Comparison of ENCODE assay signal across 20 cellular contexts in the genomic region with DNA sequence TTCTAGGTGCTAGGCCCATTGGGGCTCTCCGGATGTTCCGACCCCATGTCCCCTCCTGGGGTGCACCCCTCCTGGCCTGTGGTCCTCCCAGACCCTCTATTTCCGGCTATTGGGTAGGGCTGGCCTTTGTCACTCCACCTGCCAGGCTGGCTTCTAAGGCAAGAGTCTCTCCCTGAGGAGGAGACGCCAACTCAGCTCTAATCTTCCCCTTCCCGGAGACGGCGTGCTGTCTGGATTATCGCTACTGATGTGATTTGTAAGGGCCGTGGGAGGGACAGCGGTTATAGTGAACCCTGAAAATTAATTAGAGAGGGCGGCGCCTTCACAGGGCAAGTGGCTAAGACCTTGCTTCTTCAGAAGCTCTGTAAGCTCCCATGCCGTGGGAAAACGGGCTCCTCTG.
DNase-seq lines count a peak whose midpoint lies in the region; ATAC-seq, FAIRE-seq and TF ChIP-seq lines count a peak whose summit lies in the region.
"Had no signal": no experiment of that assay in that cellular context is flagged by ENCODE, and none has a peak within 500 bp of the region (broad histone marks: within the 10 kb centered on the region; RNA-seq: fewer than 3 reads in every experiment).

No MANE protein-coding gene starts in this region.

- no peaks in the 10 kb centered on the region for H3K36me3 ChIP-seq in right atrium auricular region
- H3K36me3 ChIP-seq in kidney (ENCODE audit: control insufficient read depth in 1 of 2, insufficient read depth in 2 of 2, low read length in 2 of 2), result no peaks in the 10 kb centered on the region
- H3K36me3 ChIP-seq in spleen, result no peaks in the 10 kb centered on the region
- H3K36me3 ChIP-seq in esophagus squamous epithelium, result no peaks in the 10 kb centered on the region
- H3K36me3 ChIP-seq: BLaER1 had no signal

- H3K4me1 ChIP-seq in right atrium auricular region (peaks cover 0 to 15% of the 10 kb centered on the region in 2 donors), kidney (ENCODE audit: control insufficient read depth in 1 of 2, insufficient read depth in 1 of 2, low read depth in 1 of 2, low read length in 2 of 2) (peaks cover 0 to 2% of the 10 kb centered on the region in 2 donors), spleen (peaks cover 0 to under 1% (median 0%) of the 10 kb centered on the region in 6 donors), esophagus squamous epithelium (no peaks in the 10 kb centered on the region)

- H3K9ac ChIP-seq in kidney (ENCODE audit: low read length in 2 of 2), result no peak overlapping the region
- H3K9ac ChIP-seq: BLaER1 had no signal

- TF ChIP-seq POLR2A in spleen (IDR thresholded peaks at IDR 0.05), result no peak
- TF ChIP-seq POLR2A in esophagus squamous epithelium (IDR thresholded peaks at IDR 0.05), result no peak

- H3K9me3 ChIP-seq in right atrium auricular region (no peaks in the 10 kb centered on the region), kidney (ENCODE audit: control insufficient read depth in 1 of 2, low read length in 2 of 2) (no peaks in the 10 kb centered on the region), spleen (no peaks in the 10 kb centered on the region), esophagus squamous epithelium (no peaks in the 10 kb centered on the region)
- H3K9me3 ChIP-seq: BLaER1 had no signal

- FAIRE-seq in kidney (lab: Jason Lieb, UNC), result no peak
- FAIRE-seq: G401.6, GM12891, GM18507, H54, HTR-8/SVneo had no signal

- intact Hi-C loops in Right ventricle myocardium inferior (cut with DNase I), result no loop called here
- intact Hi-C loops in kidney (cut with DNase I), result no loop called here
- intact Hi-C loops in spleen (cut with DNase I; ENCODE audit: low total_unique reads), result no loop called here
- intact Hi-C loops in esophagus squamous epithelium (cut with DNase I), result no loop called here

- H3K4me3 ChIP-seq in right atrium auricular region (no peak overlapping the region), kidney (ENCODE audit: low read length in 2 of 2) (no peak overlapping the region), spleen (no peak overlapping the region), esophagus squamous epithelium (no peak overlapping the region)
- H3K4me3 ChIP-seq: BLaER1, GM23338 had no signal

- DNase-seq in Right ventricle myocardium inferior (ENCODE audit: missing footprints) (peak; percentile 20), right atrium auricular region (ENCODE audit: low spot score) (no peak), SK-N-DZ (ENCODE audit: low spot score) (peak; percentile 67), kidney (peak; percentile 30), spleen (peak; percentile 35), ecto neural progenitor cell (ENCODE audit: low spot score) (no peak), D341Med (ENCODE audit: low spot score) (no peak), esophagus squamous epithelium (lab: John Stamatoyannopoulos, UW) (no peak)
- DNase-seq: 8988T; Calu3; CD8-positive, alpha-beta T cell; HCEC 1CT; IMR-90 had no signal

- 72 to 88% (median 84%) methylated on average over 14 of the region's 14 CpGs for WGBS in spleen, 5 donors
- 76 to 82% methylated on average over 6 to 14 of the region's 14 CpGs for WGBS in esophagus squamous epithelium, 2 donors

- TF ChIP-seq CTCF in right atrium auricular region (IDR thresholded peaks at IDR 0.05), result no peak
- no peak for TF ChIP-seq CTCF in kidney (IDR thresholded peaks at IDR 0.05; ENCODE audit: borderline replicate concordance, extremely low read depth, insufficient read depth)
- TF ChIP-seq CTCF in spleen (IDR thresholded peaks at IDR 0.05 in 8 of 11, conservative IDR thresholded peaks at IDR 0.05 in 3 of 11), result no peak
- TF ChIP-seq CTCF in esophagus squamous epithelium (IDR thresholded peaks at IDR 0.05), result no peak

- ATAC-seq in Right ventricle myocardium inferior, result no peak
- ATAC-seq: CD8-positive, alpha-beta T cell; GM23338 had no signal

- no peak overlapping the region for H3K27ac ChIP-seq in right atrium auricular region
- no peak overlapping the region for H3K27ac ChIP-seq in kidney (ENCODE audit: low read depth in 2 of 2, low read length in 2 of 2)
- H3K27ac ChIP-seq in spleen, result no peak overlapping the region
- H3K27ac ChIP-seq in esophagus squamous epithelium, result no peak overlapping the region
- H3K27ac ChIP-seq: BLaER1 had no signal

- no peaks in the 10 kb centered on the region for H3K27me3 ChIP-seq in right atrium auricular region
- peaks cover 0 to 4% (median 0%) of the 10 kb centered on the region in 7 donors for H3K27me3 ChIP-seq in spleen (replicated peaks in 1 of 7)
- peaks cover 0 to 13% (median 0%) of the 10 kb centered on the region in 4 donors for H3K27me3 ChIP-seq in esophagus squamous epithelium
- H3K27me3 ChIP-seq: BLaER1 had no signal

Comparison
In these comparisons a context has a peak if more than half of its experiments do, and no peak if none do; other contexts are left out.
1. DNase-seq: peak in Right ventricle myocardium inferior (single experiment), SK-N-DZ (single experiment), kidney (single experiment) and spleen (single experiment); none in right atrium auricular region (single experiment), ecto neural progenitor cell (single experiment), D341Med (single experiment) and esophagus squamous epithelium (single experiment).